21 cellular contexts compared by ENCODE assay signal in genomic region chr21:28074676-28075075, GRCh38.
"Had no signal": no experiment of that assay in that cellular context is flagged by ENCODE, and none has a peak within 500 bp of the region (broad histone marks: within the 10 kb centered on the region; RNA-seq: fewer than 3 reads in every experiment).

No MANE protein-coding gene starts in this region.

- H3K27me3 ChIP-seq: esophagus muscularis mucosa, right atrium auricular region, testis, tibial artery had no signal

- H3K4me3 Mint-ChIP-seq: memory B cell; naive thymus-derived CD4-positive, alpha-beta T cell; nephron progenitor cell; stimulated activated memory B cell treated with anti-CD40 and anti-IgM and Interleukin-4, amounts not matched to agents 10 μg/mL and 1 μg/mL and 100 μg/mL, for 72 hours; type B pancreatic cell had no signal

- H3K36me3 Mint-ChIP-seq: memory B cell; naive thymus-derived CD4-positive, alpha-beta T cell; stimulated activated memory B cell treated with anti-CD40 and anti-IgM and Interleukin-4, amounts not matched to agents 10 μg/mL and 1 μg/mL and 100 μg/mL, for 72 hours had no signal

- H3K4me3 ChIP-seq: coronary artery, esophagus muscularis mucosa, lower lobe of right lung, mucosa of descending colon, prostate gland, right atrium auricular region, testis, tibial artery had no signal

- H3K4me1 ChIP-seq: lower lobe of right lung, prostate gland, testis, tibial artery had no signal

- H3K27me3 Mint-ChIP-seq: memory B cell; stimulated activated memory B cell treated with anti-CD40 and anti-IgM and Interleukin-4, amounts not matched to agents 10 μg/mL and 1 μg/mL and 100 μg/mL, for 72 hours; type B pancreatic cell had no signal

- H3K9me3 ChIP-seq: esophagus muscularis mucosa, lower lobe of right lung, mucosa of descending colon, prostate gland, right atrium auricular region, testis, tibial artery had no signal

- DNase-seq: dermis blood vessel endothelial cell; effector memory CD4-positive, alpha-beta T cell; foreskin melanocyte; left ventricle myocardium superior; lower lobe of right lung; mucosa of descending colon; naive thymus-derived CD4-positive, alpha-beta T cell; nephron progenitor cell; nucleus accumbens; stimulated activated CD4-positive, alpha-beta T cell treated with anti-CD3 and anti-CD28 coated beads, Interleukin-4, amount 100 ng/mL, for 4 hours; stimulated activated naive CD8-positive, alpha-beta T cell treated with anti-CD3 and anti-CD28 coated beads, Interleukin-15, Interleukin-2, amounts not matched to agents 100 U/mL and 50 U/mL, for 24 hours; substantia nigra; testis; tibial artery had no signal

- H3K27ac Mint-ChIP-seq: memory B cell; naive thymus-derived CD4-positive, alpha-beta T cell; nephron progenitor cell; stimulated activated memory B cell treated with anti-CD40 and anti-IgM and Interleukin-4, amounts not matched to agents 10 μg/mL and 1 μg/mL and 100 μg/mL, for 72 hours; type B pancreatic cell had no signal

- H3K4me1 Mint-ChIP-seq: memory B cell; naive thymus-derived CD4-positive, alpha-beta T cell; stimulated activated memory B cell treated with anti-CD40 and anti-IgM and Interleukin-4, amounts not matched to agents 10 μg/mL and 1 μg/mL and 100 μg/mL, for 72 hours had no signal

- H3K36me3 ChIP-seq: esophagus muscularis mucosa, lower lobe of right lung, prostate gland, right atrium auricular region, tibial artery had no signal
